ENCODE assay signal across 27 cellular contexts in the genomic region with DNA sequence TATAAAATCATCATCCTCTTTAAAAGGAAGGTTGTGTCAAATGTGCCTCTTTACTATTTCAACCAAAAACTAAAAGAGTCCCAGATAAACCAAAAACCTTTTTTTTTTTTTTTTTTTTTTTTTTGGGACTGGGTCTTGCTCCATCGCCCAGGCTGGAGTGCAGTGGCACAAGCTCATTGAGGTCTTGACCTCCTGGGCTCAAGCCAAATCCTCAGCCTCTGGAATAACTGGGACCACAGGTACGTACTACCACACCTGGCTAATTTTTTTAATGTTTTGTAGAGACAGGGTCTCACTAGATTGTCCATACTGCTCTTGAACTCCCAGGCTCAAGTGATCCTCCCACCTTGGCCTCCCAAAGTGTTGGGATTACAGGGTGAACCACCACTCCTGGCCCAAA. TPM values are rescaled to one million over a fixed set of nuclear protein-coding genes. Genes with fewer than 3 reads are reported as not detected.
DNase-seq lines count a peak whose midpoint lies in the region; ATAC-seq and TF ChIP-seq lines count a peak whose summit lies in the region.
"Had no signal": no experiment of that assay in that cellular context is flagged by ENCODE, and none has a peak within 500 bp of the region (broad histone marks: within the 10 kb centered on the region; RNA-seq: fewer than 3 reads in every experiment).

No MANE protein-coding gene starts in this region.

- no peak for DNase-seq in esophagus muscularis mucosa (ENCODE audit: extremely low spot score)
- DNase-seq in trophoblast cell = no peak
- no peak for DNase-seq in effector memory CD8-positive, alpha-beta T cell
- DNase-seq: activated CD4-positive, alpha-beta T cell treated with anti-CD3 and anti-CD28 coated beads for 36 hours; activated naive CD4-positive, alpha-beta T cell treated with Interleukin-2 at 50 U/mL for 16 hours; activated T-cell treated with anti-CD3 and anti-CD28 coated beads, Interleukin-2, amount 50 U/mL, for 1 hour; Calu3; DND-41; heart right ventricle; left cardiac atrium; mesendoderm; naive thymus-derived CD8-positive, alpha-beta T cell; NCI-H1048; NCI-H1694 treated with DMSO at 0.1 percent for 48 hours; NCI-H2171; NCI-H524; ovary; SJCRH30 had no signal

- H3K4me1 ChIP-seq in ACC112 (ENCODE audit: control insufficient read depth, insufficient read depth, low read length, unreplicated experiment) (peaks cover 55% of the 10 kb centered on the region), esophagus muscularis mucosa (peaks cover 35 to 54% (median 45%) of the 10 kb centered on the region in 4 donors), trophoblast cell (ENCODE audit: control insufficient read depth in 1 of 2, insufficient read depth in 2 of 2, low read length in 2 of 2) (peaks cover 9 to 17% of the 10 kb centered on the region in 2 experiments)
- H3K4me1 ChIP-seq: SJCRH30 had no signal

- TF ChIP-seq POLR2A in esophagus muscularis mucosa (IDR thresholded peaks at IDR 0.05; ENCODE audit: low read depth) = no peak

- no peaks in the 10 kb centered on the region for H3K27me3 ChIP-seq in ACC112 (ENCODE audit: insufficient read depth, low read length)
- no peaks in the 10 kb centered on the region for H3K27me3 ChIP-seq in esophagus muscularis mucosa
- H3K27me3 ChIP-seq in trophoblast cell (ENCODE audit: insufficient read depth, low read length) = no peaks in the 10 kb centered on the region
- H3K27me3 ChIP-seq: cardiac muscle cell, heart right ventricle, ovary, right atrium auricular region, SJCRH30 had no signal

- no peaks in the 10 kb centered on the region for H3K27me3 Mint-ChIP-seq in effector memory CD8-positive, alpha-beta T cell
- H3K27me3 Mint-ChIP-seq: activated CD4-positive, alpha-beta T cell treated with anti-CD3 and anti-CD28 coated beads for 36 hours; naive thymus-derived CD8-positive, alpha-beta T cell had no signal

- no peak overlapping the region for H3K4me2 ChIP-seq in trophoblast cell (ENCODE audit: low read length)

- no peak overlapping the region for H2BK12ac ChIP-seq in trophoblast cell (ENCODE audit: low read length)

- peak; percentile 2 for ATAC-seq in SK-N-SH treated with all-trans-retinoic acid at 6 μM for 48 hours
- ATAC-seq in GM19397 (IDR thresholded peaks at IDR 0.05; ENCODE audit: unreplicated experiment) = no peak
- no peak for ATAC-seq in GM21786 (IDR thresholded peaks at IDR 0.05; ENCODE audit: unreplicated experiment)
- no peak for ATAC-seq in HG03095 (IDR thresholded peaks at IDR 0.05; ENCODE audit: unreplicated experiment)
- ATAC-seq in effector memory CD8-positive, alpha-beta T cell (replicated peaks) = no peak
- ATAC-seq: naive thymus-derived CD8-positive, alpha-beta T cell had no signal

- intact Hi-C loops in esophagus muscularis mucosa (cut with DNase I) = no loop called here

- peaks cover 0 to 7% of the 10 kb centered on the region in 2 donors for H3K4me1 Mint-ChIP-seq in effector memory CD8-positive, alpha-beta T cell (ENCODE audit: low read depth in 2 of 2)

- no peak for TF ChIP-seq CTCF in esophagus muscularis mucosa (IDR thresholded peaks at IDR 0.05)

- H2BK5ac ChIP-seq in trophoblast cell (ENCODE audit: low read depth, low read length, poor library complexity) = peak overlapping the region; percentile 75

- H3K27ac Mint-ChIP-seq in effector memory CD8-positive, alpha-beta T cell = no peak overlapping the region

- no peak overlapping the region for H4K8ac ChIP-seq in trophoblast cell (ENCODE audit: low read depth, low read length)

- H3K9me3 ChIP-seq in esophagus muscularis mucosa = no peaks in the 10 kb centered on the region
- H3K9me3 ChIP-seq in trophoblast cell (ENCODE audit: insufficient read depth, low read depth, low read length) = peaks cover 1% of the 10 kb centered on the region
- H3K9me3 ChIP-seq: heart right ventricle, ovary, right atrium auricular region, SJCRH30 had no signal

- H3K27ac ChIP-seq in ACC112 (ENCODE audit: low read depth, low read length) = peak overlapping the region; percentile 96
- peak overlapping the region; percentile 38 to 76 (median 70) for H3K27ac ChIP-seq in esophagus muscularis mucosa (replicated peaks in 1 of 4)
- peak overlapping the region; percentile 85 for H3K27ac ChIP-seq in trophoblast cell (ENCODE audit: low read depth, low read length)
- H3K27ac ChIP-seq: C4-2B, HL-60, ovary, SJCRH30 had no signal

- H3K4me3 ChIP-seq in ACC112 (ENCODE audit: low read depth, low read length) = no peak overlapping the region
- no peak overlapping the region for H3K4me3 ChIP-seq in esophagus muscularis mucosa
- no peak overlapping the region for H3K4me3 ChIP-seq in trophoblast cell (ENCODE audit: low read depth, low read length)
- H3K4me3 ChIP-seq: cardiac muscle cell, heart right ventricle, ovary, right atrium auricular region, SJCRH30 had no signal

- peaks cover 53% of the 10 kb centered on the region for H3K36me3 ChIP-seq in ACC112 (ENCODE audit: insufficient read depth, low read length)
- peaks cover 48 to 95% (median 82%) of the 10 kb centered on the region in 4 donors for H3K36me3 ChIP-seq in esophagus muscularis mucosa
- peaks cover 31 to 41% of the 10 kb centered on the region in 2 experiments for H3K36me3 ChIP-seq in trophoblast cell (ENCODE audit: control insufficient read depth in 1 of 2, insufficient read depth in 2 of 2, low read length in 2 of 2)
- H3K36me3 ChIP-seq: ovary had no signal

- H3K14ac ChIP-seq in trophoblast cell (ENCODE audit: low read length) = no peak overlapping the region

- peak overlapping the region; percentile 20 for H2BK120ac ChIP-seq in trophoblast cell (ENCODE audit: insufficient read depth, low read length, poor library complexity)

- H3K4me3 Mint-ChIP-seq in effector memory CD8-positive, alpha-beta T cell = no peak overlapping the region
- H3K4me3 Mint-ChIP-seq: activated CD4-positive, alpha-beta T cell treated with anti-CD3 and anti-CD28 coated beads for 36 hours; naive thymus-derived CD8-positive, alpha-beta T cell had no signal

- no peak overlapping the region for H2AFZ ChIP-seq in ACC112 (ENCODE audit: low read length, unreplicated experiment)
- no peak overlapping the region for H2AFZ ChIP-seq in trophoblast cell (ENCODE audit: insufficient read depth, low read length, poor library complexity)

- no peak overlapping the region for H2AK5ac ChIP-seq in trophoblast cell (ENCODE audit: low read length)

- H4K91ac ChIP-seq in trophoblast cell (ENCODE audit: low read depth, low read length) = peak overlapping the region; percentile 32

- H3K79me2 ChIP-seq in ACC112 (ENCODE audit: control insufficient read depth, insufficient read depth, low read length, unreplicated experiment) (peaks cover 26% of the 10 kb centered on the region), trophoblast cell (ENCODE audit: control insufficient read depth, insufficient read depth, low read length, poor library complexity) (no peaks in the 10 kb centered on the region)

- no peaks in the 10 kb centered on the region for H3K9me3 Mint-ChIP-seq in effector memory CD8-positive, alpha-beta T cell
- H3K9me3 Mint-ChIP-seq: naive thymus-derived CD8-positive, alpha-beta T cell had no signal

- H3K18ac ChIP-seq in trophoblast cell (ENCODE audit: low read length) = no peak overlapping the region

- peaks cover 7% of the 10 kb centered on the region for H3K36me3 Mint-ChIP-seq in effector memory CD8-positive, alpha-beta T cell (ENCODE audit: insufficient read depth)
- H3K36me3 Mint-ChIP-seq: naive thymus-derived CD8-positive, alpha-beta T cell had no signal

- no peak for TF ChIP-seq EP300 in esophagus muscularis mucosa (IDR thresholded peaks at IDR 0.05)

- no peak overlapping the region for H3K23ac ChIP-seq in trophoblast cell (ENCODE audit: low read length)

- no peak overlapping the region for H3K4ac ChIP-seq in trophoblast cell (ENCODE audit: low read depth, low read length)

- no peak overlapping the region for H3K9ac ChIP-seq in trophoblast cell (ENCODE audit: low read length)

- peaks cover 8% of the 10 kb centered on the region for H3K79me1 ChIP-seq in trophoblast cell (ENCODE audit: low read length)

- no peak overlapping the region for H4K12ac ChIP-seq in trophoblast cell (ENCODE audit: low read depth, low read length)

- 61% methylated on average over 2 of the region's 2 CpGs for WGBS in esophagus muscularis mucosa
- no CpG with 5 or more reads among the region's 2 CpGs for WGBS in trophoblast cell (ENCODE audit: extremely low coverage, insufficient coverage, insufficient read length)

TF ChIP-seq in SK-N-SH treated with all-trans-retinoic acid at 6 μM for 48 hours, 23 proteins besides CTCF, POLR2A, EP300 and RAD21:
- no peak for TF ChIP-seq ISL1 (CRISPR knock-in tag; IDR thresholded peaks at IDR 0.05)
- no peak for TF ChIP-seq BACH2 (CRISPR knock-in tag; IDR thresholded peaks at IDR 0.05; ENCODE audit: borderline replicate concordance)
- TF ChIP-seq, protein P1, sequence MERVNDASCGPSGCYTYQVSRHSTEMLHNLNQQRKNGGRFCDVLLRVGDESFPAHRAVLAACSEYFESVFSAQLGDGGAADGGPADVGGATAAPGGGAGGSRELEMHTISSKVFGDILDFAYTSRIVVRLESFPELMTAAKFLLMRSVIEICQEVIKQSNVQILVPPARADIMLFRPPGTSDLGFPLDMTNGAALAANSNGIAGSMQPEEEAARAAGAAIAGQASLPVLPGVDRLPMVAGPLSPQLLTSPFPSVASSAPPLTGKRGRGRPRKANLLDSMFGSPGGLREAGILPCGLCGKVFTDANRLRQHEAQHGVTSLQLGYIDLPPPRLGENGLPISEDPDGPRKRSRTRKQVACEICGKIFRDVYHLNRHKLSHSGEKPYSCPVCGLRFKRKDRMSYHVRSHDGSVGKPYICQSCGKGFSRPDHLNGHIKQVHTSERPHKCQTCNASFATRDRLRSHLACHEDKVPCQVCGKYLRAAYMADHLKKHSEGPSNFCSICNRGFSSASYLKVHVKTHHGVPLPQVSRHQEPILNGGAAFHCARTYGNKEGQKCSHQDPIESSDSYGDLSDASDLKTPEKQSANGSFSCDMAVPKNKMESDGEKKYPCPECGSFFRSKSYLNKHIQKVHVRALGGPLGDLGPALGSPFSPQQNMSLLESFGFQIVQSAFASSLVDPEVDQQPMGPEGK (CRISPR knock-in tag; IDR thresholded peaks at IDR 0.05; ENCODE audit: borderline replicate concordance) = no peak
- TF ChIP-seq CSDC2 (CRISPR knock-in tag; IDR thresholded peaks at IDR 0.05) = no peak

RNA-seq across cellular contexts. Expression of gene SELPLG, which starts 16.4 kb away (rescaled TPM):
- 10 to 100 TPM in 2 of 4 donors, 1 to 10 TPM in 2; 7.2 to 15.7 (median 10.0) TPM for total RNA-seq in esophagus muscularis mucosa
- 3.6 and 3.7 TPM in 2 replicates for polyA plus RNA-seq in trophoblast cell (2013)

RNA-seq across cellular contexts. Expression of gene TMEM119, which starts 52.2 kb away (rescaled TPM):
- total RNA-seq in esophagus muscularis mucosa = 10 to 100 TPM in 1 of 4 donors, 1 to 10 TPM in 3; 3.6 to 12.2 (median 7.1) TPM
- polyA plus RNA-seq in trophoblast cell (2013) = 16.8 and 19.9 TPM in 2 replicates
- total RNA-seq: Calu3 had no signal
